In the genomic region with DNA sequence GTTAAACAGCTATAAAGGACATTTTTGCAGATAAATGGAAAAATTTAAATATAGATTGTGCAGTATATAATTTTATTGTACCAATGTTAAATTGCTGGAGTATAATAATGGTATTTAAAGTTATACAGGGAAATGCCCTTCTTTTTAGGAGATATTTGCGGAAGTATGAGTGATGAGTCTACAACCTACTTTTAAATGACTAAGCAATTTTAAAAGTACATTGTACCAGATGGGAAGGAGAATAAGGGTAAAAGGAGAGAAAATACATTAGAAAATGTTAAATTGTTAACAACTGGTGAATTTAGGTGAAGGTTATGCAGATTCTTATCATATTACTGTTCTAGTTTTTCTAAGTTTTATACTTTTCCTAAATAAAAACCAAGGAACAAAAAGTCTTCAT, we compare ENCODE assay signal across 25 cellular contexts.
DNase-seq lines count a peak whose midpoint lies in the region; ATAC-seq, FAIRE-seq and TF ChIP-seq lines count a peak whose summit lies in the region.
"Had no signal": no experiment of that assay in that cellular context is flagged by ENCODE, and none has a peak within 500 bp of the region (broad histone marks: within the 10 kb centered on the region; RNA-seq: fewer than 3 reads in every experiment).

No MANE protein-coding gene starts in this region.

- H3K4me2 ChIP-seq in HepG2 (ENCODE audit: low read depth, low read length): no peak overlapping the region

- BruUV-seq in HepG2 (replicated peaks; lab: Mats Ljungman, UMichigan): no TSS peak

- H3K27me3 ChIP-seq in ACC112 (ENCODE audit: insufficient read depth, low read length) (no peaks in the 10 kb centered on the region), HL-60 (ENCODE audit: insufficient read depth, poor library complexity, severe bottlenecking) (no peaks in the 10 kb centered on the region), HepG2 (ENCODE audit: control insufficient read depth in 1 of 2, insufficient read depth in 2 of 2, low read length in 2 of 2) (no peaks in the 10 kb centered on the region), BE2C (no peaks in the 10 kb centered on the region)
- H3K27me3 ChIP-seq: ovary, right atrium auricular region, SJSA1, suprapubic skin, uterus had no signal

- H3K36me3 ChIP-seq in ACC112 (ENCODE audit: insufficient read depth, low read length): peaks cover 19% of the 10 kb centered on the region
- H3K36me3 ChIP-seq in HepG2 (replicated peaks in 1 of 2; ENCODE audit: control insufficient read depth in 1 of 2, insufficient read depth in 2 of 2, low read length in 2 of 2): peaks cover 0 to 1% of the 10 kb centered on the region in 2 experiments; a peak in 1 of 5 replicates
- H3K36me3 ChIP-seq in BE2C: no peaks in the 10 kb centered on the region
- H3K36me3 ChIP-seq: ovary, right atrium auricular region, SJSA1, suprapubic skin, uterus had no signal

- no peak for TF ChIP-seq RAD21 in HepG2 (CRISPR knock-in tag; IDR thresholded peaks at IDR 0.05)

- CTCF ChIA-PET in HepG2 (lab: Yijun Ruan, JAX; ENCODE audit: low intra/inter-chr PET ratio, low total read pairs): no interaction called here

- H3K27ac ChIP-seq in ACC112 (ENCODE audit: low read depth, low read length): peak overlapping the region; percentile 3; the same call in 1 of the 2 replicates
- H3K27ac ChIP-seq in HL-60 (replicated peaks): peak overlapping the region; percentile 65
- no peak overlapping the region for H3K27ac ChIP-seq in HepG2 (ENCODE audit: extremely low read length, insufficient read depth, low read length)
- H3K27ac ChIP-seq: ovary, right atrium auricular region, SJSA1, suprapubic skin, uterus had no signal

- DNase-seq in HL-60 (ENCODE audit: low read depth in 1 of 2, low spot score in 1 of 2) (no peak), OCI-M1 (lab: John Stamatoyannopoulos, UW) (peak; percentile 59), HepG2 (ENCODE audit: low spot score) (no peak), GF-D8 (lab: John Stamatoyannopoulos, UW) (no peak), BE2C (no peak)
- DNase-seq: activated CD4-positive, alpha-beta T cell treated with anti-CD3 and anti-CD28 coated beads for 4 hours; caudate nucleus; CD8-positive, alpha-beta T cell; Karpas-422; left ventricle myocardium superior; midbrain; naive thymus-derived CD8-positive, alpha-beta T cell; NCI-H1105; NCI-H2029; NCI-H226; ovary; T-helper 1 cell; uterus had no signal

- H3K9ac ChIP-seq in HepG2 (ENCODE audit: insufficient read depth, low read depth, low read length): no peak overlapping the region

- no peaks in the 10 kb centered on the region for H4K20me1 ChIP-seq in HepG2 (ENCODE audit: insufficient read depth, low read length)

- H3K79me2 ChIP-seq in ACC112 (ENCODE audit: control insufficient read depth, insufficient read depth, low read length, unreplicated experiment) (peaks cover 27% of the 10 kb centered on the region), HepG2 (ENCODE audit: insufficient read depth, low read length) (no peaks in the 10 kb centered on the region)

- intact Hi-C loops in HepG2 (cut with micrococcal nuclease; ENCODE audit: unreplicated experiment): no loop called here

- no peaks in the 10 kb centered on the region for H3K9me3 ChIP-seq in HepG2 (ENCODE audit: low read length)
- H3K9me3 ChIP-seq in BE2C: no peaks in the 10 kb centered on the region
- H3K9me3 ChIP-seq: ovary, right atrium auricular region, SJSA1, suprapubic skin, uterus had no signal

- H2AFZ ChIP-seq in ACC112 (ENCODE audit: low read length, unreplicated experiment) (no peak overlapping the region), HepG2 (ENCODE audit: low read length) (no peak overlapping the region)

- POLR2A ChIA-PET in HepG2 (lab: Yijun Ruan, JAX): no interaction called here

- 98% methylated on average over 1 of the region's 1 CpG for WGBS in HepG2 (ENCODE audit: low lambda C conversion rate)

- in situ Hi-C loops in HepG2 (cut with HindIII; ENCODE audit: extremely low pct_ligation_motif_present, low pct_unique_long_range_greater_than_20kb): no loop called here

- no peak for TF ChIP-seq POLR2A in HepG2 (IDR thresholded peaks at IDR 0.05; ENCODE audit: insufficient read depth in 1 of 2, low read depth in 2 of 2, low read length in 2 of 2)

- H3K4me3 ChIP-seq in ACC112 (ENCODE audit: low read depth, low read length): no peak overlapping the region
- no peak overlapping the region for H3K4me3 ChIP-seq in HL-60 (replicated peaks; ENCODE audit: insufficient read depth, low read length)
- H3K4me3 ChIP-seq in HepG2 (replicated peaks in 1 of 3; ENCODE audit: insufficient read depth in 1 of 3, low read depth in 2 of 3, low read length in 3 of 3): no peak overlapping the region
- H3K4me3 ChIP-seq in BE2C (ENCODE audit: low read depth, low read length): no peak overlapping the region
- H3K4me3 ChIP-seq: ovary, right atrium auricular region, SJSA1, suprapubic skin, uterus had no signal

- ATAC-seq in HepG2 (no peak), HG03457 (IDR thresholded peaks at IDR 0.05; ENCODE audit: unreplicated experiment) (no peak)
- ATAC-seq: CD8-positive, alpha-beta T cell; left ventricle myocardium superior; naive thymus-derived CD8-positive, alpha-beta T cell; Panc1 had no signal

- H3K4me1 ChIP-seq in ACC112 (ENCODE audit: control insufficient read depth, insufficient read depth, low read length, unreplicated experiment) (peaks cover 19% of the 10 kb centered on the region), HepG2 (ENCODE audit: insufficient read depth, low read length) (peaks cover 15% of the 10 kb centered on the region), BE2C (no peaks in the 10 kb centered on the region)
- H3K4me1 ChIP-seq: right atrium auricular region, SJSA1, uterus had no signal

- TF ChIP-seq EP300 in HepG2 (IDR thresholded peaks at IDR 0.05; ENCODE audit: low read depth in 2 of 2, low read length in 2 of 2): no peak
- no peak for TF ChIP-seq EP300 in HepG2 (CRISPR knock-in tag; IDR thresholded peaks at IDR 0.05; ENCODE audit: borderline replicate concordance)

- FAIRE-seq in HepG2 (lab: Jason Lieb, UNC): no peak
- FAIRE-seq: astrocyte had no signal

- no peak for TF ChIP-seq CTCF in HL-60 (IDR thresholded peaks at IDR 0.05; ENCODE audit: insufficient read depth, low read length)
- TF ChIP-seq CTCF in HepG2 (CRISPR knock-in tag; IDR thresholded peaks at IDR 0.05): no peak
- TF ChIP-seq CTCF in BE2C (IDR thresholded peaks at IDR 0.05; ENCODE audit: low read depth, low read length): no peak

TF ChIP-seq in HepG2, 621 proteins besides CTCF, POLR2A, EP300 and RAD21:
- TF ChIP-seq NCOR1 (IDR thresholded peaks at IDR 0.05; ENCODE audit: borderline replicate concordance, low read length): no peak
- TF ChIP-seq CCAR2 (optimal IDR thresholded peaks at IDR 0.05; ENCODE audit: low read depth, low read length): no peak
- TF ChIP-seq JDP2 (CRISPR knock-in tag; IDR thresholded peaks at IDR 0.05; ENCODE audit: borderline replicate concordance): no peak
- no peak for TF ChIP-seq NR2F6 (IDR thresholded peaks at IDR 0.05)
- no peak for TF ChIP-seq NR2F6 (CRISPR knock-in tag; IDR thresholded peaks at IDR 0.05)
- no peak for TF ChIP-seq PAWR (CRISPR knock-in tag; IDR thresholded peaks at IDR 0.05; ENCODE audit: borderline replicate concordance)
- peak; percentile 44 to 58; a peak in 3 of 4 replicates for TF ChIP-seq MAFK (conservative IDR thresholded peaks at IDR 0.05 in 1 of 2, IDR thresholded peaks at IDR 0.05 in 1 of 2; ENCODE audit: low read length in 2 of 2)
- TF ChIP-seq IRX3 (CRISPR knock-in tag; IDR thresholded peaks at IDR 0.05; ENCODE audit: borderline replicate concordance, low read depth): no peak
- TF ChIP-seq RORA (CRISPR knock-in tag; IDR thresholded peaks at IDR 0.05): no peak
- TF ChIP-seq BRD4 (CRISPR knock-in tag; IDR thresholded peaks at IDR 0.05): no peak
- no peak for TF ChIP-seq CENPT (CRISPR knock-in tag; IDR thresholded peaks at IDR 0.05; ENCODE audit: low read depth)
- TF ChIP-seq, protein P1, sequence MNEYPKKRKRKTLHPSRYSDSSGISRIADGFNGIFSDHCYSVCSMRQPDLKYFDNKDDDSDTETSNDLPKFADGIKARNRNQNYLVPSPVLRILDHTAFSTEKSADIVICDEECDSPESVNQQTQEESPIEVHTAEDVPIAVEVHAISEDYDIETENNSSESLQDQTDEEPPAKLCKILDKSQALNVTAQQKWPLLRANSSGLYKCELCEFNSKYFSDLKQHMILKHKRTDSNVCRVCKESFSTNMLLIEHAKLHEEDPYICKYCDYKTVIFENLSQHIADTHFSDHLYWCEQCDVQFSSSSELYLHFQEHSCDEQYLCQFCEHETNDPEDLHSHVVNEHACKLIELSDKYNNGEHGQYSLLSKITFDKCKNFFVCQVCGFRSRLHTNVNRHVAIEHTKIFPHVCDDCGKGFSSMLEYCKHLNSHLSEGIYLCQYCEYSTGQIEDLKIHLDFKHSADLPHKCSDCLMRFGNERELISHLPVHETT (CRISPR knock-in tag; conservative IDR thresholded peaks at IDR 0.05): no peak
- TF ChIP-seq, protein P2, sequence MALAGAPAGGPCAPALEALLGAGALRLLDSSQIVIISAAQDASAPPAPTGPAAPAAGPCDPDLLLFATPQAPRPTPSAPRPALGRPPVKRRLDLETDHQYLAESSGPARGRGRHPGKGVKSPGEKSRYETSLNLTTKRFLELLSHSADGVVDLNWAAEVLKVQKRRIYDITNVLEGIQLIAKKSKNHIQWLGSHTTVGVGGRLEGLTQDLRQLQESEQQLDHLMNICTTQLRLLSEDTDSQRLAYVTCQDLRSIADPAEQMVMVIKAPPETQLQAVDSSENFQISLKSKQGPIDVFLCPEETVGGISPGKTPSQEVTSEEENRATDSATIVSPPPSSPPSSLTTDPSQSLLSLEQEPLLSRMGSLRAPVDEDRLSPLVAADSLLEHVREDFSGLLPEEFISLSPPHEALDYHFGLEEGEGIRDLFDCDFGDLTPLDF (CRISPR knock-in tag; IDR thresholded peaks at IDR 0.05): no peak
- TF ChIP-seq ZNF430 (CRISPR knock-in tag; IDR thresholded peaks at IDR 0.05): no peak
- TF ChIP-seq JARID2 (CRISPR knock-in tag; IDR thresholded peaks at IDR 0.05; ENCODE audit: insufficient replicate concordance): no peak
- TF ChIP-seq KDM1A (CRISPR knock-in tag; IDR thresholded peaks at IDR 0.05): no peak
- TF ChIP-seq NFE2L2 (IDR thresholded peaks at IDR 0.05; ENCODE audit: low read length): peak; percentile 73
